ENCODE assay signal across 8 cellular contexts in the genomic region with DNA sequence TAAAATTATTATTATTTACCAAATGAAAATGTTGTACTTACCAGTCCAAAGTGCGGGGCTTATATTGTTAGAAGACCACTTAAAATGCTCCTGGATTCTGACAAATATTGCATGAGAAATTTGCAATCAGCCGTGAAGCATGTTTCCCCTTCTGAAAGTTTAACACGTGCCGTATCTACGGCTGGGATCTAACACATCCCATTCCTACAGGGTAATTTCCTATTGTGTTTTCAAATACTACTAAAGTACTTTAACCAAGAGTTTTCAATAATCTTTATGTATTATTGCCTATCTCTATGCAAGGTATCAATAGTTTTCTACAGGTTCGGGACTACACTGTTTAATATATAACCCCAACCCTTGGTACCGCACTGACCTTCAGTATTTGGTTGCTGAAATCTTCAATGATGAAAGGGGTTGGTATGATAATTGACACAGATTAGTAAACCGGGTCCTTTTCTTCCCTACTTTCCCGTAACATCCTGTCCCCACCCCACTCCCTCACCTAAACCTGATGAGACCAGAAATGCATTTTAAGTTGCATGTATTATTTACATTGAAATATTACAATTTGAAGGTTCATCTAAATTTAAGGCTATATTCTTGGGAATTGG. TPM values are rescaled to one million over a fixed set of nuclear protein-coding genes. Genes with fewer than 3 reads are reported as not detected.
DNase-seq lines count a peak whose midpoint lies in the region; ATAC-seq and TF ChIP-seq lines count a peak whose summit lies in the region.

No MANE protein-coding gene starts in this region.

- H3K79me2 ChIP-seq in parathyroid adenoma, result no peaks in the 10 kb centered on the region

- H3K4me1 ChIP-seq in parathyroid adenoma, result no peaks in the 10 kb centered on the region

- H3K36me3 ChIP-seq in parathyroid adenoma (ENCODE audit: control insufficient read depth, insufficient read depth, low read length), result no peaks in the 10 kb centered on the region

- TF ChIP-seq CTCF in GM12865 (IDR thresholded peaks at IDR 0.05; ENCODE audit: insufficient read depth, low read depth, low read length, missing control alignments) (no peak), epithelial cell of proximal tubule (conservative IDR thresholded peaks at IDR 0.05; ENCODE audit: low read depth, low read length) (no peak), parathyroid adenoma (IDR thresholded peaks at IDR 0.05) (no peak)

- H3K27me3 ChIP-seq in parathyroid adenoma (ENCODE audit: control insufficient read depth, insufficient read depth, low read length), result no peaks in the 10 kb centered on the region

- H2AFZ ChIP-seq in parathyroid adenoma, result peak overlapping the region; percentile 83

- peak overlapping the region; percentile 71 for H3K4me2 ChIP-seq in parathyroid adenoma (ENCODE audit: low read length)

- peak overlapping the region; percentile 69 for H3K27ac ChIP-seq in parathyroid adenoma

- H3K4me3 ChIP-seq in GM12865 (ENCODE audit: low read depth, low read length) (peak overlapping the region; percentile 72), epithelial cell of proximal tubule (ENCODE audit: low read depth, low read length) (peak overlapping the region; percentile 72), parathyroid adenoma (ENCODE audit: low read depth, low read length) (peak overlapping the region; percentile 68)

- DNase-seq in GM12865 (ENCODE audit: low read depth) (no peak), RKO (ENCODE audit: low spot score) (peak; percentile 40), epithelial cell of proximal tubule (ENCODE audit: low read depth) (no peak), NCI-H1092 treated with DMSO at 0.1 percent for 48 hours (lab: John Stamatoyannopoulos, UW) (no peak), T-helper 9 cell (no peak)
- DNase-seq in NK-92 treated with Interleukin-12 subunit alpha and Interleukin-12 subunit beta, amount 100 ng/mL, for 24 hours (lab: John Stamatoyannopoulos, UW), result no peak

- no peak overlapping the region for H3K9ac ChIP-seq in parathyroid adenoma

- ATAC-seq in GM19328 (IDR thresholded peaks at IDR 0.05; ENCODE audit: unreplicated experiment), result no peak

- H3K9me3 ChIP-seq in parathyroid adenoma (ENCODE audit: control insufficient read depth, low read length), result no peaks in the 10 kb centered on the region

RNA-seq across cellular contexts. Expression of a gene that starts 0.8 kb away (rescaled TPM):
- total RNA-seq in epithelial cell of proximal tubule, result 4.1 and 6.6 TPM in 2 replicates
